17 cellular contexts compared by ENCODE assay signal in the genomic region with DNA sequence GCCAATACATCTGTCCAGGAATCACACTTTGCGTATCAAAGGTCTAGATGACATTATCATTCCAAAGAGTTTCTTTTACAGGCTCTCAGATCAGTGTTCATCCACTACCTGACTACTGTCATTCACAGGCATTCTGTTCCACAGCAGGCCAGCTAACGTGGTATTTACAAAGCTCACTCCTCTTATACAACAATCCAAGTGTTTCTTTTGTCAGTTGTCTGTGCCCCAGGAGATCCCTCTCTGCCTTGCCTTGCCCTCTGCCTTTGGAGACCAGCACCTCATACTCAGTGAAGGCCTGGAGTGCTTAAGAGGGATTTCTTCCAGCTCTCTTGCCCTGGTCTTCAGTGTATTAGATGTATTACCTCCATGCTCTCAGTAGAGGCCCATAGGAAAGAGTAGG. TPM values are rescaled to one million over a fixed set of nuclear protein-coding genes. Genes with fewer than 3 reads are reported as not detected.
A peak's percentile ranks its signal among the peaks of the same experiment; 100 is the strongest.
DNase-seq lines count a peak whose midpoint lies in the region; ATAC-seq and TF ChIP-seq lines count a peak whose summit lies in the region.
"Had no signal": no experiment of that assay in that cellular context is flagged by ENCODE, and none has a peak within 500 bp of the region (broad histone marks: within the 10 kb centered on the region; RNA-seq: fewer than 3 reads in every experiment).

No MANE protein-coding gene starts in this region.

- POLR2A ChIA-PET in WTC11 (lab: Charles Lee) = no interaction called here
- POLR2A ChIA-PET in RWPE1 (lab: Yijun Ruan, JAX; ENCODE audit: low non-redundant PET) = no interaction called here

- no peak overlapping the region for H3K4me3 Mint-ChIP-seq in activated CD4-positive, alpha-beta T cell treated with anti-CD3 and anti-CD28 coated beads, Interleukin-2, amount 10 ng/mL, durations not matched to agents 24 days and 14 days
- H3K4me3 Mint-ChIP-seq in WTC11 = no peak overlapping the region
- no peak overlapping the region for H3K4me3 Mint-ChIP-seq in stimulated activated memory B cell treated with anti-CD40 and anti-IgM and Interleukin-4, amounts not matched to agents 10 μg/mL and 1 μg/mL and 100 μg/mL, for 72 hours
- H3K4me3 Mint-ChIP-seq: CD4-positive, alpha-beta T cell had no signal

- peaks cover 6% of the 10 kb centered on the region for H3K9me3 Mint-ChIP-seq in activated CD4-positive, alpha-beta T cell treated with anti-CD3 and anti-CD28 coated beads, Interleukin-2, amount 10 ng/mL, durations not matched to agents 24 days and 14 days
- H3K9me3 Mint-ChIP-seq in WTC11 = peaks cover 29% of the 10 kb centered on the region
- H3K9me3 Mint-ChIP-seq in stimulated activated memory B cell treated with anti-CD40 and anti-IgM and Interleukin-4, amounts not matched to agents 10 μg/mL and 1 μg/mL and 100 μg/mL, for 72 hours = peaks cover 8% of the 10 kb centered on the region
- H3K9me3 Mint-ChIP-seq: CD4-positive, alpha-beta T cell had no signal

- no peak for TF ChIP-seq POLR2A in esophagus muscularis mucosa (IDR thresholded peaks at IDR 0.05; ENCODE audit: low read depth)

- no peak overlapping the region for H3K27ac Mint-ChIP-seq in activated CD4-positive, alpha-beta T cell treated with anti-CD3 and anti-CD28 coated beads, Interleukin-2, amount 10 ng/mL, durations not matched to agents 24 days and 14 days
- 0 out of 2 replicates have a peak overlapping the region, but pooled peaks have one; percentile 24 for H3K27ac Mint-ChIP-seq in WTC11
- peak overlapping the region; percentile 22 for H3K27ac Mint-ChIP-seq in stimulated activated memory B cell treated with anti-CD40 and anti-IgM and Interleukin-4, amounts not matched to agents 10 μg/mL and 1 μg/mL and 100 μg/mL, for 72 hours
- H3K27ac Mint-ChIP-seq: CD4-positive, alpha-beta T cell had no signal

- H3K27ac ChIP-seq in esophagus muscularis mucosa (replicated peaks in 1 of 4) (no peak overlapping the region), RWPE1 (no peak overlapping the region)
- H3K27ac ChIP-seq: 22Rv1 had no signal

- H3K4me1 ChIP-seq in esophagus muscularis mucosa = no peaks in the 10 kb centered on the region

- no peaks in the 10 kb centered on the region for H3K4me1 Mint-ChIP-seq in activated CD4-positive, alpha-beta T cell treated with anti-CD3 and anti-CD28 coated beads, Interleukin-2, amount 10 ng/mL, durations not matched to agents 24 days and 14 days
- 0 out of 2 replicates have a peak, but pooled peaks cover 6% of the 10 kb centered on the region for H3K4me1 Mint-ChIP-seq in WTC11
- peaks cover 15% of the 10 kb centered on the region for H3K4me1 Mint-ChIP-seq in stimulated activated memory B cell treated with anti-CD40 and anti-IgM and Interleukin-4, amounts not matched to agents 10 μg/mL and 1 μg/mL and 100 μg/mL, for 72 hours

- intact Hi-C loops in activated CD4-positive, alpha-beta T cell treated with anti-CD3 and anti-CD28 coated beads, Interleukin-2, amount 10 ng/mL, durations not matched to agents 24 days and 14 days (cut with micrococcal nuclease) = no loop called here
- intact Hi-C loops in esophagus muscularis mucosa (cut with DNase I) = no loop called here

- ATAC-seq in WTC11 (no peak), left lobe of liver (no peak)
- ATAC-seq in stimulated activated memory B cell treated with anti-CD40 and anti-IgM and Interleukin-4, amounts not matched to agents 10 μg/mL and 1 μg/mL and 100 μg/mL, for 72 hours = no peak

- no peak overlapping the region for H3K4me3 ChIP-seq in esophagus muscularis mucosa

- CTCF ChIA-PET in WTC11 (lab: Charles Lee) (no interaction called here), RWPE1 (lab: Yijun Ruan, JAX) (no interaction called here)

- peak; percentile 48 for DNase-seq in activated CD4-positive, alpha-beta T cell treated with anti-CD3 and anti-CD28 coated beads, Interleukin-2, amount 10 ng/mL, durations not matched to agents 24 days and 14 days
- no peak for DNase-seq in activated CD4-positive, alpha-beta T cell treated with anti-CD3 and anti-CD28 coated beads for 48 hours
- DNase-seq in WTC11 (ENCODE audit: low spot score) (no peak), esophagus muscularis mucosa (ENCODE audit: extremely low spot score) (peak; percentile 62), SHP77 treated with DMSO at 0.1 percent for 48 hours (lab: John Stamatoyannopoulos, UW) (no peak), RWPE1 (ENCODE audit: low spot score) (no peak), left lobe of liver (ENCODE audit: low spot score) (no peak)
- DNase-seq: AML-193; C1 segment of cervical spinal cord; Calu3; CD4-positive, alpha-beta T cell; DMS79; IMR-90 had no signal

- no peak for TF ChIP-seq EP300 in esophagus muscularis mucosa (IDR thresholded peaks at IDR 0.05)

- no peaks in the 10 kb centered on the region for H3K27me3 Mint-ChIP-seq in activated CD4-positive, alpha-beta T cell treated with anti-CD3 and anti-CD28 coated beads, Interleukin-2, amount 10 ng/mL, durations not matched to agents 24 days and 14 days
- H3K27me3 Mint-ChIP-seq in WTC11 (ENCODE audit: low read depth) = no peaks in the 10 kb centered on the region
- no peaks in the 10 kb centered on the region for H3K27me3 Mint-ChIP-seq in stimulated activated memory B cell treated with anti-CD40 and anti-IgM and Interleukin-4, amounts not matched to agents 10 μg/mL and 1 μg/mL and 100 μg/mL, for 72 hours
- H3K27me3 Mint-ChIP-seq: CD4-positive, alpha-beta T cell had no signal

- H3K36me3 ChIP-seq in esophagus muscularis mucosa = peaks cover 0 to 64% (median 30%) of the 10 kb centered on the region in 4 donors

- no peaks in the 10 kb centered on the region for H3K9me3 ChIP-seq in esophagus muscularis mucosa

- TF ChIP-seq CTCF in WTC11 (IDR thresholded peaks at IDR 0.05) (no peak), esophagus muscularis mucosa (IDR thresholded peaks at IDR 0.05) (no peak), RWPE1 (conservative IDR thresholded peaks at IDR 0.05; ENCODE audit: low read depth) (no peak)

- WGBS in esophagus muscularis mucosa = 83% methylated on average over 2 of the region's 2 CpGs

- H3K27me3 ChIP-seq in esophagus muscularis mucosa = no peaks in the 10 kb centered on the region

- H3K36me3 Mint-ChIP-seq in activated CD4-positive, alpha-beta T cell treated with anti-CD3 and anti-CD28 coated beads, Interleukin-2, amount 10 ng/mL, durations not matched to agents 24 days and 14 days (ENCODE audit: low read depth) = peaks cover 52% of the 10 kb centered on the region
- H3K36me3 Mint-ChIP-seq in WTC11 = peaks cover 43% of the 10 kb centered on the region
- peaks cover 61% of the 10 kb centered on the region for H3K36me3 Mint-ChIP-seq in stimulated activated memory B cell treated with anti-CD40 and anti-IgM and Interleukin-4, amounts not matched to agents 10 μg/mL and 1 μg/mL and 100 μg/mL, for 72 hours

TF ChIP-seq in WTC11, 78 proteins besides CTCF, POLR2A, EP300 and RAD21:
- TF ChIP-seq, protein P1, sequence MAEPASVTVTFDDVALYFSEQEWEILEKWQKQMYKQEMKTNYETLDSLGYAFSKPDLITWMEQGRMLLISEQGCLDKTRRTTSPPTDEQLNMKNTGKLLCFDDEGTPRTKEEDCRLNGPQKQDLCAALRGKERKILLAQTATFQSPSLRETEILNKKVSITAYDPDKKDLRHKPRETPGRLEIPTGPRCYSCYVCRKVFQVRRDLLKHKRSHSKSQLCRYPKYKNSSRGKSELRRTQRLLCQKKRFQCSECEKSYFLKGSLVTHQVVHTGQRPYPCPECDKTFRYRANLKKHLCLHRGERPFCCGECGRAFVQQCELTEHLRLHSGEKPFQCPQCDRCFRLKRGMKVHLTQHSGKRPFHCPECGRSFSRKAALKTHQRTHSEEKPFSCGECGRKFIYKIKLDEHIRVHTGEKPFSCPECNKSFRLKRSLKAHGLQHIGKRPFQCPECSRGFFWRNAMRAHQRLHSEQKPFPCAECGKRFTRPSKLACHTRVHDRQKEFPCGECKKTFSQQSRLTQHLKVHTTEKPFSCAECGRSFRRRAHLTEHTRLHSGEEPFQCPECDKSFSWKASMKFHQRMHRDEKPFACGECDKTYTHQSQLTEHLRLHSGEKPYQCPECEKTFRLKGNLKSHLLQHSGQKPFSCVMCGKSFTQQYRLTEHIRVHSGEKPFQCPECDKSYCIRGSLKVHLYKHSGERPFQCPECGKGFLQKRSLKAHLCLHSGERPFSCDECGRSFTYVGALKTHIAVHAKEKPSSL (CRISPR knock-in tag; conservative IDR thresholded peaks at IDR 0.05) = no peak

RNA-seq across cellular contexts. Expression of a gene that starts 34.6 kb away (rescaled TPM):
- 0.26 TPM in 1 of 2 replicates, not detected in the other for total RNA-seq in activated CD4-positive, alpha-beta T cell treated with anti-CD3 and anti-CD28 coated beads, Interleukin-2, amount 10 ng/mL, durations not matched to agents 24 days and 14 days
- total RNA-seq in WTC11 (2021) (0.20 to 0.32 TPM (median 0.25 TPM) in 3 replicates), esophagus muscularis mucosa (1 to 10 TPM; 1.2 to 2.9 (median 1.8) TPM), left lobe of liver (0.10 TPM)
- total RNA-seq: Calu3; CD4-positive, alpha-beta T cell; G401; HT-29; IMR-90 had no signal

Comparison
In these comparisons a context has a peak if more than half of its experiments do, and no peak if none do; other contexts are left out.
1. DNase-seq: peak in activated CD4-positive, alpha-beta T cell treated with anti-CD3 and anti-CD28 coated beads, Interleukin-2, amount 10 ng/mL, durations not matched to agents 24 days and 14 days (single experiment) and esophagus muscularis mucosa (single experiment); none in activated CD4-positive, alpha-beta T cell treated with anti-CD3 and anti-CD28 coated beads for 48 hours (single experiment), WTC11 (single experiment), SHP77 treated with DMSO at 0.1 percent for 48 hours (single experiment), RWPE1 (single experiment) and left lobe of liver (single experiment).